ENCODE assay signal across 9 cellular contexts in genomic region chr13:25281193-25281936, GRCh38. TPM values are rescaled to one million over a fixed set of nuclear protein-coding genes. Genes with fewer than 3 reads are reported as not detected.
DNase-seq lines count a peak whose midpoint lies in the region; ATAC-seq lines count a peak whose summit lies in the region.
"Had no signal": no experiment of that assay in that cellular context is flagged by ENCODE, and none has a peak within 500 bp of the region (broad histone marks: within the 10 kb centered on the region; RNA-seq: fewer than 3 reads in every experiment).

No MANE protein-coding gene starts in this region.

- H3K27ac Mint-ChIP-seq in activated T-cell treated with anti-CD3 and anti-CD28 coated beads, Interleukin-2, amount 50 U/mL, for 24 hours, result peak overlapping the region; percentile 88
- H3K27ac Mint-ChIP-seq in T-helper 17 cell, result peak overlapping the region; percentile 94
- H3K27ac Mint-ChIP-seq in stimulated activated memory B cell treated with anti-CD40 and anti-IgM and Interleukin-4, amounts not matched to agents 10 μg/mL and 1 μg/mL and 100 μg/mL, for 72 hours, result peak overlapping the region; percentile 42

- H3K9me3 ChIP-seq in T-helper 17 cell (ENCODE audit: control insufficient read depth, low read length, poor library complexity, severe bottlenecking), result no peaks in the 10 kb centered on the region
- H3K9me3 ChIP-seq: BE2C had no signal

- peaks cover 33% of the 10 kb centered on the region for H3K36me3 Mint-ChIP-seq in activated T-cell treated with anti-CD3 and anti-CD28 coated beads, Interleukin-2, amount 50 U/mL, for 24 hours (ENCODE audit: low read depth)
- H3K36me3 Mint-ChIP-seq in T-helper 17 cell (ENCODE audit: low read depth), result peaks cover 9% of the 10 kb centered on the region
- H3K36me3 Mint-ChIP-seq in stimulated activated memory B cell treated with anti-CD40 and anti-IgM and Interleukin-4, amounts not matched to agents 10 μg/mL and 1 μg/mL and 100 μg/mL, for 72 hours, result peaks cover 11% of the 10 kb centered on the region

- H3K27me3 Mint-ChIP-seq in activated T-cell treated with anti-CD3 and anti-CD28 coated beads, Interleukin-2, amount 50 U/mL, for 24 hours, result no peaks in the 10 kb centered on the region
- H3K27me3 Mint-ChIP-seq in T-helper 17 cell, result no peaks in the 10 kb centered on the region
- no peaks in the 10 kb centered on the region for H3K27me3 Mint-ChIP-seq in stimulated activated memory B cell treated with anti-CD40 and anti-IgM and Interleukin-4, amounts not matched to agents 10 μg/mL and 1 μg/mL and 100 μg/mL, for 72 hours

- peaks cover 86% of the 10 kb centered on the region for H3K4me1 Mint-ChIP-seq in activated T-cell treated with anti-CD3 and anti-CD28 coated beads, Interleukin-2, amount 50 U/mL, for 24 hours (ENCODE audit: low read depth)
- H3K4me1 Mint-ChIP-seq in T-helper 17 cell, result peaks cover 61% of the 10 kb centered on the region
- H3K4me1 Mint-ChIP-seq in stimulated activated memory B cell treated with anti-CD40 and anti-IgM and Interleukin-4, amounts not matched to agents 10 μg/mL and 1 μg/mL and 100 μg/mL, for 72 hours, result peaks cover 75% of the 10 kb centered on the region

- ATAC-seq in HG02610 (IDR thresholded peaks at IDR 0.05; ENCODE audit: unreplicated experiment) (peak; percentile 66), T-helper 17 cell (peak; percentile 31)
- ATAC-seq in stimulated activated memory B cell treated with anti-CD40 and anti-IgM and Interleukin-4, amounts not matched to agents 10 μg/mL and 1 μg/mL and 100 μg/mL, for 72 hours, result peak; percentile 80

- no peaks in the 10 kb centered on the region for H3K9me3 Mint-ChIP-seq in activated T-cell treated with anti-CD3 and anti-CD28 coated beads, Interleukin-2, amount 50 U/mL, for 24 hours
- no peaks in the 10 kb centered on the region for H3K9me3 Mint-ChIP-seq in stimulated activated memory B cell treated with anti-CD40 and anti-IgM and Interleukin-4, amounts not matched to agents 10 μg/mL and 1 μg/mL and 100 μg/mL, for 72 hours

- peak overlapping the region; percentile 31 for H3K4me3 Mint-ChIP-seq in activated T-cell treated with anti-CD3 and anti-CD28 coated beads, Interleukin-2, amount 50 U/mL, for 24 hours
- peak overlapping the region; percentile 75 for H3K4me3 Mint-ChIP-seq in T-helper 17 cell
- H3K4me3 Mint-ChIP-seq in stimulated activated memory B cell treated with anti-CD40 and anti-IgM and Interleukin-4, amounts not matched to agents 10 μg/mL and 1 μg/mL and 100 μg/mL, for 72 hours, result peak overlapping the region; percentile 3

- DNase-seq in activated T-cell treated with anti-CD3 and anti-CD28 coated beads, Interleukin-2, amount 50 U/mL, for 24 hours, result no peak
- DNase-seq in activated T-cell treated with anti-CD3 and anti-CD28 coated beads for 4 hours (no peak), T-helper 17 cell (no peak), UCSD-AML1 (lab: John Stamatoyannopoulos, UW; ENCODE audit: unreplicated experiment) (no peak), NCI-H1105 (lab: John Stamatoyannopoulos, UW) (no peak), HUDEP-2 (lab: John Stamatoyannopoulos, UW; ENCODE audit: unreplicated experiment in 76 of 76) (no peak)
- DNase-seq: BE2C had no signal

RNA-seq across cellular contexts. Expression of gene MTMR6, which starts 5.9 kb away (rescaled TPM):
- total RNA-seq in T-helper 17 cell, result 10 to 100 TPM; 27.2 to 38.6 TPM

RNA-seq across cellular contexts. Expression of gene NUP58, which starts 20.1 kb away (rescaled TPM):
- total RNA-seq in T-helper 17 cell, result 10 to 100 TPM; 68.6 to 69.6 TPM

Comparison
In these comparisons a context has a peak if more than half of its experiments do, and no peak if none do; other contexts are left out.
1. H3K27ac Mint-ChIP-seq: peak in every context shown above with its lines; median percentile 94 in T-helper 17 cell; 88 in activated T-cell treated with anti-CD3 and anti-CD28 coated beads, Interleukin-2, amount 50 U/mL, for 24 hours; 42 in stimulated activated memory B cell treated with anti-CD40 and anti-IgM and Interleukin-4, amounts not matched to agents 10 μg/mL and 1 μg/mL and 100 μg/mL, for 72 hours.
2. H3K4me3 Mint-ChIP-seq: peak in every context shown above with its lines; median percentile 75 in T-helper 17 cell; 31 in activated T-cell treated with anti-CD3 and anti-CD28 coated beads, Interleukin-2, amount 50 U/mL, for 24 hours; 3 in stimulated activated memory B cell treated with anti-CD40 and anti-IgM and Interleukin-4, amounts not matched to agents 10 μg/mL and 1 μg/mL and 100 μg/mL, for 72 hours.